ENCODE assay signal across 8 cellular contexts in genomic region chr13:26222523-26223046, GRCh38. TPM values are rescaled to one million over a fixed set of nuclear protein-coding genes. Genes with fewer than 3 reads are reported as not detected.
DNase-seq lines count a peak whose midpoint lies in the region; ATAC-seq and TF ChIP-seq lines count a peak whose summit lies in the region.

No MANE protein-coding gene starts in this region.

- H3K36me3 Mint-ChIP-seq in CD4-positive, CD25-positive, alpha-beta regulatory T cell: peaks cover 13% of the 10 kb centered on the region

- 35% methylated on average over 16 of the region's 16 CpGs for WGBS in thymus

- peaks cover 31% of the 10 kb centered on the region for H3K4me1 ChIP-seq in CD4-positive, CD25-positive, alpha-beta regulatory T cell (ENCODE audit: control insufficient read depth, insufficient read depth, low read length, poor library complexity, severe bottlenecking)
- peaks cover 10% of the 10 kb centered on the region for H3K4me1 ChIP-seq in thymus (ENCODE audit: control insufficient read depth, insufficient read depth, low read length)

- peaks cover 24 to 43% (median 34%) of the 10 kb centered on the region in 4 donors for H3K4me1 Mint-ChIP-seq in CD4-positive, CD25-positive, alpha-beta regulatory T cell

- H3K9me3 ChIP-seq in CD4-positive, CD25-positive, alpha-beta regulatory T cell (ENCODE audit: control insufficient read depth in 2 of 2, low read length in 2 of 2): no peaks in the 10 kb centered on the region
- H3K9me3 ChIP-seq in thymus (ENCODE audit: control insufficient read depth): no peaks in the 10 kb centered on the region

- TF ChIP-seq CTCF in astrocyte of the spinal cord (IDR thresholded peaks at IDR 0.05; ENCODE audit: low read depth, low read length): no peak

- peaks cover 1% of the 10 kb centered on the region for H3K27me3 ChIP-seq in CD4-positive, CD25-positive, alpha-beta regulatory T cell (ENCODE audit: control insufficient read depth, insufficient read depth, low read length)
- no peaks in the 10 kb centered on the region for H3K27me3 ChIP-seq in thymus (ENCODE audit: control insufficient read depth, insufficient read depth)

- peaks cover 12% of the 10 kb centered on the region for H3K27me3 Mint-ChIP-seq in CD4-positive, CD25-positive, alpha-beta regulatory T cell

- peaks cover 21% of the 10 kb centered on the region for H3K36me3 ChIP-seq in CD4-positive, CD25-positive, alpha-beta regulatory T cell (ENCODE audit: control insufficient read depth, insufficient read depth, low read length)
- peaks cover 8% of the 10 kb centered on the region for H3K36me3 ChIP-seq in thymus (ENCODE audit: control insufficient read depth, insufficient read depth)

- peak overlapping the region; percentile 98 to 100 (median 99) for H3K4me3 Mint-ChIP-seq in CD4-positive, CD25-positive, alpha-beta regulatory T cell

- in situ Hi-C loops in astrocyte of the spinal cord (cut with HindIII; ENCODE audit: low sequenced_read_pairs): no loop called here

- no peak for DNase-seq in CD4-positive, CD25-positive, alpha-beta regulatory T cell
- DNase-seq in astrocyte of the spinal cord (ENCODE audit: low read depth, low spot score): no peak
- no peak for DNase-seq in left lobe of liver (ENCODE audit: low spot score)
- DNase-seq in NCI-H446 (lab: John Stamatoyannopoulos, UW): no peak
- no peak for DNase-seq in GM03348 (ENCODE audit: low spot score)

- H3K4me3 ChIP-seq in CD4-positive, CD25-positive, alpha-beta regulatory T cell (ENCODE audit: low read depth, low read length): peak overlapping the region; percentile 96
- H3K4me3 ChIP-seq in astrocyte of the spinal cord (ENCODE audit: low read depth, low read length): peak overlapping the region; percentile 95
- H3K4me3 ChIP-seq in thymus (ENCODE audit: low read length): peak overlapping the region; percentile 84

- peak overlapping the region; percentile 95 for H3K27ac ChIP-seq in CD4-positive, CD25-positive, alpha-beta regulatory T cell (ENCODE audit: insufficient read depth, low read length, poor library complexity, severe bottlenecking)
- H3K27ac ChIP-seq in thymus (ENCODE audit: low read depth): peak overlapping the region; percentile 99

- ATAC-seq in CD4-positive, CD25-positive, alpha-beta regulatory T cell (ENCODE audit: low read depth in 2 of 2): peak; percentile 41 to 46
- ATAC-seq in GM19467 (IDR thresholded peaks at IDR 0.05; ENCODE audit: unreplicated experiment) (peak; percentile 34), HG03575 (IDR thresholded peaks at IDR 0.05; ENCODE audit: extremely low read depth, insufficient number of reproducible peaks, low FRiP score, unreplicated experiment) (peak; percentile 20), left lobe of liver (peak; percentile 71)

- H3K27ac Mint-ChIP-seq in CD4-positive, CD25-positive, alpha-beta regulatory T cell: peak overlapping the region; percentile 97 to 100 (median 100)

- peaks cover 0 to 6% (median 0%) of the 10 kb centered on the region in 7 donors for H3K9me3 Mint-ChIP-seq in CD4-positive, CD25-positive, alpha-beta regulatory T cell

RNA-seq across cellular contexts. Expression of gene RNF6, which starts 0.5 kb away (rescaled TPM):
- total RNA-seq in CD4-positive, CD25-positive, alpha-beta regulatory T cell: 45.4 TPM
- polyA plus RNA-seq in CD4-positive, CD25-positive, alpha-beta regulatory T cell: 10 to 100 TPM; 35.0 to 48.2 (median 42.2) TPM
- total RNA-seq in left lobe of liver: 9.4 TPM
- 29.9 TPM for polyA plus RNA-seq in thymus

RNA-seq across cellular contexts. Expression of gene CDK8, which starts 31.3 kb away (rescaled TPM):
- 10.1 TPM for total RNA-seq in CD4-positive, CD25-positive, alpha-beta regulatory T cell
- 1 to 10 TPM; 4.0 to 5.1 (median 4.5) TPM for polyA plus RNA-seq in CD4-positive, CD25-positive, alpha-beta regulatory T cell
- total RNA-seq in left lobe of liver: 7.4 TPM
- 23.8 TPM for polyA plus RNA-seq in thymus

Comparison
In these comparisons a context has a peak if more than half of its experiments do, and no peak if none do; other contexts are left out.
1. ATAC-seq: peak in every context shown above with its lines; median percentile 71 in left lobe of liver; 44 in CD4-positive, CD25-positive, alpha-beta regulatory T cell; 34 in GM19467; 20 in HG03575.